8 cellular contexts compared by ENCODE assay signal in genomic region chr2:237156131-237156856, GRCh38.
A peak's percentile ranks its signal among the peaks of the same experiment; 100 is the strongest.
DNase-seq lines count a peak whose midpoint lies in the region; ATAC-seq and TF ChIP-seq lines count a peak whose summit lies in the region.

No MANE protein-coding gene starts in this region.

- DNase-seq in breast epithelium (ENCODE audit: low spot score in 2 of 2) (no peak), MCF 10A (ENCODE audit: unreplicated experiment) (no peak), coronary artery (ENCODE audit: low spot score) (no peak), NCI-H1092 (lab: John Stamatoyannopoulos, UW) (no peak), NCI-H1694 (lab: John Stamatoyannopoulos, UW) (no peak), NCI-H1436 (lab: John Stamatoyannopoulos, UW) (no peak)

- no peaks in the 10 kb centered on the region for H3K27me3 ChIP-seq in breast epithelium
- no peaks in the 10 kb centered on the region for H3K27me3 ChIP-seq in rectal smooth muscle tissue (ENCODE audit: control insufficient read depth, insufficient read depth, low read length)

- peak overlapping the region in 1 of 3 donors; percentile 17 for H3K4me3 ChIP-seq in breast epithelium
- H3K4me3 ChIP-seq in coronary artery: peak overlapping the region; percentile 27
- H3K4me3 ChIP-seq in rectal smooth muscle tissue (ENCODE audit: low read length): no peak overlapping the region

- no peak overlapping the region for H3K4me3 Mint-ChIP-seq in MCF 10A (ENCODE audit: unreplicated experiment)

- CTCF ChIA-PET in MCF 10A (lab: Yijun Ruan, JAX): no interaction called here

- H3K9me3 ChIP-seq in breast epithelium: no peaks in the 10 kb centered on the region

- H3K36me3 ChIP-seq in breast epithelium (no peaks in the 10 kb centered on the region), rectal smooth muscle tissue (ENCODE audit: control insufficient read depth, insufficient read depth, low read length) (no peaks in the 10 kb centered on the region)

- no peaks in the 10 kb centered on the region for H3K9me3 Mint-ChIP-seq in MCF 10A (ENCODE audit: unreplicated experiment)

- H3K4me1 ChIP-seq in breast epithelium (no peaks in the 10 kb centered on the region), rectal smooth muscle tissue (ENCODE audit: control insufficient read depth, insufficient read depth, low read length) (peaks cover 5% of the 10 kb centered on the region)

- peaks cover 6% of the 10 kb centered on the region for H3K36me3 Mint-ChIP-seq in MCF 10A (ENCODE audit: insufficient read depth, unreplicated experiment)

- no peaks in the 10 kb centered on the region for H3K27me3 Mint-ChIP-seq in MCF 10A (ENCODE audit: insufficient read depth, unreplicated experiment)

- no peak for TF ChIP-seq POLR2A in breast epithelium (IDR thresholded peaks at IDR 0.05)

- ATAC-seq in HG03378 (IDR thresholded peaks at IDR 0.05; ENCODE audit: unreplicated experiment): no peak

- H3K27ac ChIP-seq in breast epithelium: peak overlapping the region; percentile 81 to 92
- peak overlapping the region; percentile 61 to 74 for H3K27ac ChIP-seq in coronary artery
- peak overlapping the region; percentile 60 for H3K27ac ChIP-seq in rectal smooth muscle tissue (ENCODE audit: low read depth, low read length)

- H3K4me1 Mint-ChIP-seq in MCF 10A (ENCODE audit: insufficient read depth, unreplicated experiment): peaks cover 4% of the 10 kb centered on the region

- no TSS peak for BruUV-seq in MCF 10A (replicated peaks; lab: Mats Ljungman, UMichigan)

- no peak overlapping the region for H3K9ac ChIP-seq in rectal smooth muscle tissue (ENCODE audit: low read length)

- TF ChIP-seq CTCF in breast epithelium (IDR thresholded peaks at IDR 0.05): no peak
- no peak for TF ChIP-seq CTCF in MCF 10A (IDR thresholded peaks at IDR 0.05; ENCODE audit: unreplicated experiment)
- no peak for TF ChIP-seq CTCF in coronary artery (IDR thresholded peaks at IDR 0.05)

- H3K27ac Mint-ChIP-seq in MCF 10A (ENCODE audit: low read depth, unreplicated experiment): no peak overlapping the region

- intact Hi-C loops in breast epithelium (cut with DNase I; ENCODE audit: low total_unique reads): no loop called here
- intact Hi-C loops in MCF 10A (cut with micrococcal nuclease): no loop called here

- POLR2A ChIA-PET in MCF 10A (lab: Yijun Ruan, JAX): no interaction called here
